Comparison of ENCODE assay signal across 2 cellular contexts in genomic region chr16:3999479-3999868, GRCh38.
TF ChIP-seq lines count a peak whose summit lies in the region.

No MANE protein-coding gene starts in this region.

TF ChIP-seq in SK-N-SH treated with all-trans-retinoic acid at 6 μM for 48 hours, 23 proteins besides CTCF, POLR2A, EP300 and RAD21 (continued from another document):
- TF ChIP-seq TSHZ2 (CRISPR knock-in tag; IDR thresholded peaks at IDR 0.05) (no peak), ZFP3 (CRISPR knock-in tag; IDR thresholded peaks at IDR 0.05) (no peak), OSR1 (CRISPR knock-in tag; IDR thresholded peaks at IDR 0.05) (no peak), CSDC2 (CRISPR knock-in tag; IDR thresholded peaks at IDR 0.05) (no peak), ISL1 (CRISPR knock-in tag; IDR thresholded peaks at IDR 0.05) (no peak), TCF4 (CRISPR knock-in tag; IDR thresholded peaks at IDR 0.05; ENCODE audit: borderline replicate concordance) (no peak), RARB (CRISPR knock-in tag; IDR thresholded peaks at IDR 0.05) (no peak), ESRRG (CRISPR knock-in tag; IDR thresholded peaks at IDR 0.05) (no peak), TOX (CRISPR knock-in tag; IDR thresholded peaks at IDR 0.05; ENCODE audit: borderline replicate concordance) (no peak), PPARA (CRISPR knock-in tag; IDR thresholded peaks at IDR 0.05; ENCODE audit: borderline replicate concordance) (no peak)

TF ChIP-seq in SK-N-SH, 30 proteins besides CTCF, POLR2A, EP300 and RAD21 (continued from another document):
- TF ChIP-seq REST (IDR thresholded peaks at IDR 0.05; ENCODE audit: low read depth, low read length), result no peak
- no peak for TF ChIP-seq SIN3A (IDR thresholded peaks at IDR 0.05; ENCODE audit: borderline replicate concordance, low read depth, low read length)
- TF ChIP-seq USF1 (IDR thresholded peaks at IDR 0.05; ENCODE audit: borderline replicate concordance, low read depth), result no peak
- no peak for TF ChIP-seq TCF12 (IDR thresholded peaks at IDR 0.05)
